ENCODE assay signal across 1 cellular context in the genomic region with DNA sequence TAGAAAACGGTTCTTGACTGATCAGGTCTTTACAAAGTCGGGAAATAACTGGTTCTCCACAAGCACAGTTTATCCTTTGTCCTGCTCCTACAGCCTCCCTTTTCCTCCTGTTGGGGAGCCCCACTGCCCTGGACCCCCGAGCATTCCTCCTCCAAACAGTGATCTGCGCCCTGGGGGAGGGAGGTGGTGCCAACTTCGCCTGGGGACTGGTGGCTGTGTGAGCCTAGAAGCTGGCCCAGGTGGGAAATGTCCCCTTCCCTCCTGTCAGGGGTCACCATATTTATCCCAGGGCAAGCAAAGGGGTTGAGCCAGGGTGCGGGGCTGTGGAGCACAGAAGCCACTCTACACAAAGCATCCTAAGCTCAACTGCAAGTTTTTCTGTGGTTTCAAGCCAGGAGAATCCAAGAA.
TF ChIP-seq lines count a peak whose summit lies in the region.

No MANE protein-coding gene starts in this region.

TF ChIP-seq in H1, 55 proteins besides CTCF, POLR2A, EP300 and RAD21:
- no peak for TF ChIP-seq CTBP2 (IDR thresholded peaks at IDR 0.05; ENCODE audit: borderline replicate concordance, insufficient read depth, insufficient read length, low read length)
- peak; percentile 51 for TF ChIP-seq RNF2 (IDR thresholded peaks at IDR 0.05; ENCODE audit: borderline replicate concordance, low read depth, low read length, missing control alignments, poor library complexity, severe bottlenecking)
- TF ChIP-seq POU5F1 (IDR thresholded peaks at IDR 0.05; ENCODE audit: low read depth, low read length): no peak
- TF ChIP-seq CBX8 (IDR thresholded peaks at IDR 0.05; ENCODE audit: borderline replicate concordance, low read depth, low read length): 0 out of 2 replicates have a peak, but pooled peaks have one; percentile 20
- no peak for TF ChIP-seq CHD2 (IDR thresholded peaks at IDR 0.05; ENCODE audit: low read length)
- no peak for TF ChIP-seq HDAC6 (IDR thresholded peaks at IDR 0.05; ENCODE audit: low read depth, low read length)
